ENCODE assay signal across 27 cellular contexts in the genomic region with DNA sequence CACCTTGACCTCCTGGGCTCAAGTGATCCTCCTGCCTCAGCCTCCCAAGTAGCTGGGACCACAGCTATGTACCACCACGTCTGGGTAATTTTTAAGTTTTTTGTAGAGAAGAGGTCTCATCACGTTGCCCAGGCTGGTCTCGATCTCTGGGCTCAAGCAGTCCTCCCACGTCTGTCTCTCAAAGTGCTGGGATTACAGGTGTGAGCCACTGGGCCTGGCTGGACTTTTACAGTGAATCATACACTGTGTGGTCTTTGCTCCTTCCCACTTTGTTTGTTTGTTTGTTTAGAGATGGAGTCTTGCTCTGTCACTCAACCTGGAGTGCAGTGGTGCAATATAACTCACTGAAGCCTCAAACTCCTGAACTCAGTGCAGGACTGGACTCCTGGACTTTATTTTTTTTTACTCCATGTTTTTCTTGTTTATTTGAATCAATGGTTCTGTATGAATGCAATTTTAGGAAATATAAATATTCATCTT.
"Had no signal": no experiment of that assay in that cellular context is flagged by ENCODE, and none has a peak within 500 bp of the region (broad histone marks: within the 10 kb centered on the region; RNA-seq: fewer than 3 reads in every experiment).

No MANE protein-coding gene starts in this region.

- DNase-seq: activated CD4-positive, alpha-beta memory T cell treated with anti-CD3 and anti-CD28 coated beads for 36 hours; activated CD4-positive, alpha-beta T cell treated with anti-CD3 and anti-CD28 coated beads for 48 hours; activated CD4-positive, CD25-positive, alpha-beta regulatory T cell; activated T-cell treated with anti-CD3 and anti-CD28 coated beads, Interleukin-2, amount 50 U/mL, for 48 hours; anterior cingulate cortex; dermis blood vessel endothelial cell; effector CD4-positive, alpha-beta T cell; esophagus squamous epithelium; foreskin melanocyte; heart right ventricle; left ventricle myocardium inferior; mucosa of descending colon; retina; stimulated activated CD4-positive, alpha-beta T cell treated with anti-CD3 and anti-CD28 coated beads, Interleukin-15, amount 100 ng/mL, for 24 hours; stimulated activated CD4-positive, alpha-beta T cell treated with anti-CD3 and anti-CD28 coated beads, Interleukin-2, amount 100 ng/mL, for 24 hours; stimulated activated naive CD4-positive, alpha-beta T cell treated with Interleukin-2 at 50 U/mL for 16 hours; testis; transverse colon had no signal

- ATAC-seq: heart right ventricle, mucosa of descending colon had no signal

- H3K4me3 Mint-ChIP-seq: activated CD4-positive, alpha-beta memory T cell treated with anti-CD3 and anti-CD28 coated beads for 36 hours; activated naive CD4-positive, alpha-beta T cell treated with anti-CD3 and anti-CD28 coated beads, Interleukin-2, amount 50 U/mL, for 24 hours; nephron had no signal

- H3K4me2 ChIP-seq: smooth muscle cell had no signal

- FAIRE-seq: bronchial epithelial cell, colon had no signal

- H3K4me1 Mint-ChIP-seq: activated naive CD4-positive, alpha-beta T cell treated with anti-CD3 and anti-CD28 coated beads, Interleukin-2, amount 50 U/mL, for 24 hours; nephron had no signal

- H3K9me3 Mint-ChIP-seq: activated CD4-positive, alpha-beta memory T cell treated with anti-CD3 and anti-CD28 coated beads for 36 hours; activated naive CD4-positive, alpha-beta T cell treated with anti-CD3 and anti-CD28 coated beads, Interleukin-2, amount 50 U/mL, for 24 hours; activated T-helper 2 cell treated with anti-CD3 and anti-CD28 coated beads, Interferon-gamma antibody, Interleukin-2, Interleukin-4, amounts not matched to agents 10 μg/mL and 5 μg/mL and 100 μg/mL, durations not matched to agents 14 hours and 24 hours and 36 hours; nephron had no signal

- H3K27ac Mint-ChIP-seq: activated CD4-positive, alpha-beta memory T cell treated with anti-CD3 and anti-CD28 coated beads for 36 hours; activated naive CD4-positive, alpha-beta T cell treated with anti-CD3 and anti-CD28 coated beads, Interleukin-2, amount 50 U/mL, for 24 hours; activated T-helper 2 cell treated with anti-CD3 and anti-CD28 coated beads, Interferon-gamma antibody, Interleukin-2, Interleukin-4, amounts not matched to agents 10 μg/mL and 5 μg/mL and 100 μg/mL, durations not matched to agents 14 hours and 24 hours and 36 hours; nephron had no signal

- H3K9me3 ChIP-seq: esophagus squamous epithelium, heart right ventricle, left ventricle myocardium inferior, mucosa of descending colon, neutrophil, prostate gland, testis, transverse colon had no signal

- H3K4me1 ChIP-seq: esophagus squamous epithelium, heart right ventricle, left ventricle myocardium inferior, prostate gland, testis had no signal

- H3K27ac ChIP-seq: epithelial cell of prostate, esophagus squamous epithelium, heart right ventricle, left ventricle myocardium inferior, neutrophil, prostate gland, testis, transverse colon had no signal

- H3K27me3 Mint-ChIP-seq: activated CD4-positive, alpha-beta memory T cell treated with anti-CD3 and anti-CD28 coated beads for 36 hours; activated naive CD4-positive, alpha-beta T cell treated with anti-CD3 and anti-CD28 coated beads, Interleukin-2, amount 50 U/mL, for 24 hours had no signal

- H3K27me3 ChIP-seq: esophagus squamous epithelium, heart right ventricle, neutrophil, testis, transverse colon had no signal

- H3K4me3 ChIP-seq: esophagus squamous epithelium, heart right ventricle, left ventricle myocardium inferior, mucosa of descending colon, prostate gland, smooth muscle cell, testis, transverse colon had no signal

- H3K36me3 Mint-ChIP-seq: activated CD4-positive, alpha-beta memory T cell treated with anti-CD3 and anti-CD28 coated beads for 36 hours; activated naive CD4-positive, alpha-beta T cell treated with anti-CD3 and anti-CD28 coated beads, Interleukin-2, amount 50 U/mL, for 24 hours had no signal
